ENCODE assay signal across 1 cellular context in the genomic region with DNA sequence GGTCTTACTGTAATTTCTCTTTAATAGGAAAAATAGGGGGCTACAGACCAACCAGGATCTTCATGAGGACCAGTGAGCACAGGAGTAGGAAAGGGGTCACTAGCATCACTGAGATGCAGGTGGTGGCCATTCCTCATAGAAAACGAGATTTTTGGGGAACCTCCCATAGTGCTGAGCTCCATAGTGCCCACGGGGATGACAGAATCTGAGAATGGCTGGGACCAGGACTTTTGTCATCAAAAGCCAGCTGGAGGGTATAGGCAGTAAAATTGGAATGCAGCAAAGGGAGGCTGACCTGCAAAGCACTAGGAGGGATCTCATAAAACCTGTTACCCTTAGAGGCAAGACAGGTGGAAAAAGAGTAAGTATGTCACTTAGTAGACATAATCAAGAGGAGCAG.
TF ChIP-seq lines count a peak whose summit lies in the region.

No MANE protein-coding gene starts in this region.

TF ChIP-seq in SK-N-SH treated with all-trans-retinoic acid at 6 μM for 48 hours, 23 proteins besides CTCF, POLR2A, EP300 and RAD21 (continued from another document):
- TF ChIP-seq, protein P1, sequence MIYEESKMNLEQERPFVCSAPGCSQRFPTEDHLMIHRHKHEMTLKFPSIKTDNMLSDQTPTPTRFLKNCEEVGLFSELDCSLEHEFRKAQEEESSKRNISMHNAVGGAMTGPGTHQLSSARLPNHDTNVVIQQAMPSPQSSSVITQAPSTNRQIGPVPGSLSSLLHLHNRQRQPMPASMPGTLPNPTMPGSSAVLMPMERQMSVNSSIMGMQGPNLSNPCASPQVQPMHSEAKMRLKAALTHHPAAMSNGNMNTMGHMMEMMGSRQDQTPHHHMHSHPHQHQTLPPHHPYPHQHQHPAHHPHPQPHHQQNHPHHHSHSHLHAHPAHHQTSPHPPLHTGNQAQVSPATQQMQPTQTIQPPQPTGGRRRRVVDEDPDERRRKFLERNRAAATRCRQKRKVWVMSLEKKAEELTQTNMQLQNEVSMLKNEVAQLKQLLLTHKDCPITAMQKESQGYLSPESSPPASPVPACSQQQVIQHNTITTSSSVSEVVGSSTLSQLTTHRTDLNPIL (CRISPR knock-in tag; IDR thresholded peaks at IDR 0.05; ENCODE audit: low read depth) = no peak
- TF ChIP-seq OSR1 (CRISPR knock-in tag; IDR thresholded peaks at IDR 0.05) (no peak), ARNTL (CRISPR knock-in tag; IDR thresholded peaks at IDR 0.05; ENCODE audit: borderline replicate concordance, low read depth) (no peak), ESRRG (CRISPR knock-in tag; IDR thresholded peaks at IDR 0.05) (no peak)
- TF ChIP-seq, protein P2, sequence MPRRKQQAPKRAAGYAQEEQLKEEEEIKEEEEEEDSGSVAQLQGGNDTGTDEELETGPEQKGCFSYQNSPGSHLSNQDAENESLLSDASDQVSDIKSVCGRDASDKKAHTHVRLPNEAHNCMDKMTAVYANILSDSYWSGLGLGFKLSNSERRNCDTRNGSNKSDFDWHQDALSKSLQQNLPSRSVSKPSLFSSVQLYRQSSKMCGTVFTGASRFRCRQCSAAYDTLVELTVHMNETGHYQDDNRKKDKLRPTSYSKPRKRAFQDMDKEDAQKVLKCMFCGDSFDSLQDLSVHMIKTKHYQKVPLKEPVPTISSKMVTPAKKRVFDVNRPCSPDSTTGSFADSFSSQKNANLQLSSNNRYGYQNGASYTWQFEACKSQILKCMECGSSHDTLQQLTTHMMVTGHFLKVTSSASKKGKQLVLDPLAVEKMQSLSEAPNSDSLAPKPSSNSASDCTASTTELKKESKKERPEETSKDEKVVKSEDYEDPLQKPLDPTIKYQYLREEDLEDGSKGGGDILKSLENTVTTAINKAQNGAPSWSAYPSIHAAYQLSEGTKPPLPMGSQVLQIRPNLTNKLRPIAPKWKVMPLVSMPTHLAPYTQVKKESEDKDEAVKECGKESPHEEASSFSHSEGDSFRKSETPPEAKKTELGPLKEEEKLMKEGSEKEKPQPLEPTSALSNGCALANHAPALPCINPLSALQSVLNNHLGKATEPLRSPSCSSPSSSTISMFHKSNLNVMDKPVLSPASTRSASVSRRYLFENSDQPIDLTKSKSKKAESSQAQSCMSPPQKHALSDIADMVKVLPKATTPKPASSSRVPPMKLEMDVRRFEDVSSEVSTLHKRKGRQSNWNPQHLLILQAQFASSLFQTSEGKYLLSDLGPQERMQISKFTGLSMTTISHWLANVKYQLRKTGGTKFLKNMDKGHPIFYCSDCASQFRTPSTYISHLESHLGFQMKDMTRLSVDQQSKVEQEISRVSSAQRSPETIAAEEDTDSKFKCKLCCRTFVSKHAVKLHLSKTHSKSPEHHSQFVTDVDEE (CRISPR knock-in tag; IDR thresholded peaks at IDR 0.05) = no peak
- TF ChIP-seq, protein P3, sequence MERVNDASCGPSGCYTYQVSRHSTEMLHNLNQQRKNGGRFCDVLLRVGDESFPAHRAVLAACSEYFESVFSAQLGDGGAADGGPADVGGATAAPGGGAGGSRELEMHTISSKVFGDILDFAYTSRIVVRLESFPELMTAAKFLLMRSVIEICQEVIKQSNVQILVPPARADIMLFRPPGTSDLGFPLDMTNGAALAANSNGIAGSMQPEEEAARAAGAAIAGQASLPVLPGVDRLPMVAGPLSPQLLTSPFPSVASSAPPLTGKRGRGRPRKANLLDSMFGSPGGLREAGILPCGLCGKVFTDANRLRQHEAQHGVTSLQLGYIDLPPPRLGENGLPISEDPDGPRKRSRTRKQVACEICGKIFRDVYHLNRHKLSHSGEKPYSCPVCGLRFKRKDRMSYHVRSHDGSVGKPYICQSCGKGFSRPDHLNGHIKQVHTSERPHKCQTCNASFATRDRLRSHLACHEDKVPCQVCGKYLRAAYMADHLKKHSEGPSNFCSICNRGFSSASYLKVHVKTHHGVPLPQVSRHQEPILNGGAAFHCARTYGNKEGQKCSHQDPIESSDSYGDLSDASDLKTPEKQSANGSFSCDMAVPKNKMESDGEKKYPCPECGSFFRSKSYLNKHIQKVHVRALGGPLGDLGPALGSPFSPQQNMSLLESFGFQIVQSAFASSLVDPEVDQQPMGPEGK (CRISPR knock-in tag; IDR thresholded peaks at IDR 0.05; ENCODE audit: borderline replicate concordance) = no peak
